In the genomic region with DNA sequence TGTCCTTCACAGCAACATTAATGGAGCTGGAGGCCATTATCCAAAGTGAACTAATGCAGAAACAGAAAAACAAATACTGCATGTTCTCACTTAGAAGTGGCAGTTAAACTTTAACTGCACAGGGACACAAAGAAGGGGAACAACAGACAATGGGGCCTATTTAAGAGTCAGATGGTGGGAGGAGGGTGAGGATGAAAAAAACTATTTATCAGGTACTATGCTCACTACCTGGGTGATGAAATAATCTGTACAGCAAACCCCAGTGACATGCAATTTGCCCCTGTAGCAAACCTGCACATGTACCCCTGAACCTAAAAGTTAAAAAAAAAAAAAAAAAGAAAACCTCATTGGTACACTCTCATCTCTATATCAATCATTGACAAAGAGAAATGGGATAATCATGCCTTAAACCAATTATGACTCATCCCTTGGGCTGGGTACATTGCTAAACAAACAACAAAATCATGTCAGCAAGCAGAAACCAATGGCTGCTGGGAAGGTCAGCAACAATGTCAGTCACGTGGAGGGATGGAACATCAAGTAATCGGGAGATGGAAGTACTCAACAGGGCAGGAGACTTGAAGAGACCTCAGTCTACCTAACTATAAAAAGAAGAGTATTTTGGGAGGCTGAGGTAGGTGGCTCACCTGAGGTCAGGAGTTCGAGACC, we compare ENCODE assay signal across 26 cellular contexts.
"Had no signal": no experiment of that assay in that cellular context is flagged by ENCODE, and none has a peak within 500 bp of the region (broad histone marks: within the 10 kb centered on the region; RNA-seq: fewer than 3 reads in every experiment).

No MANE protein-coding gene starts in this region.

- ATAC-seq: activated CD8-positive, alpha-beta memory T cell treated with anti-CD3 and anti-CD28 coated beads, Interleukin-2, amount 10 ng/mL, durations not matched to agents 7 days and 5 days; activated CD8-positive, alpha-beta T cell treated with anti-CD3 and anti-CD28 coated beads for 36 hours; body of pancreas; effector memory CD8-positive, alpha-beta T cell; heart right ventricle; left lobe of liver; lower lobe of right lung; stimulated activated memory B cell treated with anti-CD40 and anti-IgM and Interleukin-4, amounts not matched to agents 10 μg/mL and 1 μg/mL and 100 μg/mL, for 72 hours had no signal

- H3K27ac ChIP-seq: body of pancreas, esophagus squamous epithelium, heart right ventricle, lower lobe of right lung, parathyroid adenoma, right lobe of liver, skin epidermis, stomach, suprapubic skin, tibial nerve, WERI-Rb-1 had no signal

- H3K4me3 ChIP-seq: body of pancreas, esophagus squamous epithelium, heart right ventricle, lower lobe of right lung, right lobe of liver, skin epidermis, stomach, suprapubic skin, tibial nerve had no signal

- H3K9ac ChIP-seq: parathyroid adenoma had no signal

- H3K79me2 ChIP-seq: parathyroid adenoma had no signal

- H3K4me1 ChIP-seq: body of pancreas, esophagus squamous epithelium, heart right ventricle, lower lobe of right lung, parathyroid adenoma, right lobe of liver, suprapubic skin, tibial nerve had no signal

- H3K36me3 ChIP-seq: esophagus squamous epithelium, heart right ventricle, lower lobe of right lung, right lobe of liver, stomach, suprapubic skin, tibial nerve, WERI-Rb-1 had no signal

- H3K27me3 ChIP-seq: body of pancreas, esophagus squamous epithelium, heart right ventricle, right lobe of liver, stomach, suprapubic skin, tibial nerve had no signal

- H3K9me3 ChIP-seq: body of pancreas, esophagus squamous epithelium, lower lobe of right lung, right lobe of liver, stomach, suprapubic skin, tibial nerve had no signal

- H2AFZ ChIP-seq: parathyroid adenoma had no signal

- DNase-seq: activated CD4-positive, alpha-beta T cell treated with anti-CD3 and anti-CD28 coated beads, Interleukin-2, amount 10 ng/mL, durations not matched to agents 7 days and 5 days; activated CD4-positive, CD25-positive, alpha-beta regulatory T cell treated with anti-CD3 and anti-CD28 coated beads, Interleukin-2, amount 50 U/mL, for 72 hours; activated CD8-positive, alpha-beta memory T cell treated with anti-CD3 and anti-CD28 coated beads, Interleukin-2, amount 10 ng/mL, durations not matched to agents 7 days and 5 days; activated CD8-positive, alpha-beta T cell treated with anti-CD3 and anti-CD28 coated beads for 36 hours; activated gamma-delta T cell; activated T-cell treated with anti-CD3 and anti-CD28 coated beads for 4 hours; anterior cingulate cortex; body of pancreas; central memory CD4-positive, alpha-beta T cell; effector memory CD8-positive, alpha-beta T cell; esophagus squamous epithelium; heart right ventricle; kidney; lower lobe of right lung; naive B cell; nucleus accumbens; right lobe of liver; stimulated activated CD4-positive, alpha-beta T cell treated with anti-CD3 and anti-CD28 coated beads, Interleukin-2, amount 100 ng/mL, for 24 hours; stomach; WERI-Rb-1 had no signal
